In the genomic region with DNA sequence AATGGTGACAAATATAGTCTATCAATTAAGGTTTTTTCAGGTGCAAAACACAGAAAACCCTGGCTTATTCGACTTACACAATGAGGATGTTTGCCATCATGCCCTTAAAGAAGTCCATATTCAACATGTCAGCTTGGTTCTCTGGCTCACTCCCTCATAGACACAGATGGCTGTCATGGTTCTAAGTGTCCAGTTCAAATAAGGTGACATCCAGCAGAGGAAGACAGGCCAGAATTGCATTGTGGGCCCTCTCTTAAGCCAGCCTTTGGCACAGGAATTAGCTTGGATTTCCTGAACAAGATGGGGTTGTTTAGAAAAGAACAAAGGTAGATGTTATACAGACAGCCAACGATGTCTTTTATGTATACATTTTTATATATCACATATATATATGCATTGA, we compare ENCODE assay signal across 20 cellular contexts. TPM values are rescaled to one million over a fixed set of nuclear protein-coding genes. Genes with fewer than 3 reads are reported as not detected.
DNase-seq lines count a peak whose midpoint lies in the region; ATAC-seq and TF ChIP-seq lines count a peak whose summit lies in the region.
"Had no signal": no experiment of that assay in that cellular context is flagged by ENCODE, and none has a peak within 500 bp of the region (broad histone marks: within the 10 kb centered on the region; RNA-seq: fewer than 3 reads in every experiment).

No MANE protein-coding gene starts in this region.

- H3K4me1 Mint-ChIP-seq in type B pancreatic cell (ENCODE audit: unreplicated experiment) = peaks cover 6% of the 10 kb centered on the region
- H3K4me1 Mint-ChIP-seq: CD4-positive, CD25-positive, alpha-beta regulatory T cell; CD8-positive, alpha-beta memory T cell had no signal

- no peak overlapping the region for H3K4me3 Mint-ChIP-seq in type B pancreatic cell
- H3K4me3 Mint-ChIP-seq: CD4-positive, CD25-positive, alpha-beta regulatory T cell; CD8-positive, alpha-beta memory T cell; HFFc6 had no signal

- no peak overlapping the region for H3K4me3 ChIP-seq in WERI-Rb-1 (ENCODE audit: low read depth, low read length)

- H3K27ac ChIP-seq in WERI-Rb-1 = no peak overlapping the region

- H3K27ac Mint-ChIP-seq in type B pancreatic cell = no peak overlapping the region
- H3K27ac Mint-ChIP-seq: CD4-positive, CD25-positive, alpha-beta regulatory T cell; HFFc6 had no signal

- intact Hi-C loops in left cardiac atrium (cut with DNase I) = no loop called here

- H3K9me3 ChIP-seq in WERI-Rb-1 (ENCODE audit: severe bottlenecking) = no peaks in the 10 kb centered on the region
- H3K9me3 ChIP-seq: BE2C had no signal

- H3K36me3 Mint-ChIP-seq in type B pancreatic cell = no peaks in the 10 kb centered on the region
- H3K36me3 Mint-ChIP-seq: CD8-positive, alpha-beta memory T cell had no signal

- TF ChIP-seq CTCF in WERI-Rb-1 (IDR thresholded peaks at IDR 0.05; ENCODE audit: low read depth, low read length) = no peak
- no peak for TF ChIP-seq CTCF in type B pancreatic cell (conservative IDR thresholded peaks at IDR 0.05)

- no peaks in the 10 kb centered on the region for H3K27me3 Mint-ChIP-seq in type B pancreatic cell
- H3K27me3 Mint-ChIP-seq: CD4-positive, CD25-positive, alpha-beta regulatory T cell had no signal

- DNase-seq in NCI-H82 (lab: John Stamatoyannopoulos, UW) = peak; percentile 26
- DNase-seq in NCI-H82 treated with DMSO at 0.1 percent for 48 hours (lab: John Stamatoyannopoulos, UW; ENCODE audit: unreplicated experiment) = no peak
- DNase-seq in G401 (ENCODE audit: low spot score) = peak; percentile 95
- DNase-seq in WERI-Rb-1 = peak; percentile 52
- DNase-seq in left cardiac atrium = no peak
- no peak for DNase-seq in stimulated activated CD4-positive, alpha-beta T cell treated with anti-CD3 and anti-CD28 coated beads, Interleukin-12 subunit alpha, Interleukin-12 subunit beta, amount 100 ng/mL, for 4 hours
- DNase-seq in Ammon's horn (ENCODE audit: low spot score) = no peak
- DNase-seq in type B pancreatic cell (ENCODE audit: extremely low spot score, unreplicated experiment) = no peak
- DNase-seq: BE2C; CD4-positive, CD25-positive, alpha-beta regulatory T cell; CD8-positive, alpha-beta memory T cell; COR-L47; DMS 273 treated with DMSO at 0.1 percent for 48 hours; DMS79; GF-D8; GOT3; H7; HFFc6; IMR-90 had no signal

- in situ Hi-C loops in G401 (cut with HindIII; ENCODE audit: low sequenced_read_pairs) = no loop called here

- no peaks in the 10 kb centered on the region for H3K36me3 ChIP-seq in WERI-Rb-1
- H3K36me3 ChIP-seq: BE2C had no signal

- no peaks in the 10 kb centered on the region for H3K27me3 ChIP-seq in WERI-Rb-1 (ENCODE audit: insufficient read depth, low read depth, severe bottlenecking)
- H3K27me3 ChIP-seq: BE2C had no signal

- H3K9me3 Mint-ChIP-seq in type B pancreatic cell = no peaks in the 10 kb centered on the region
- H3K9me3 Mint-ChIP-seq: CD4-positive, CD25-positive, alpha-beta regulatory T cell; CD8-positive, alpha-beta memory T cell; HFFc6 had no signal

- ATAC-seq in left cardiac atrium = peak; percentile 48 to 65
- ATAC-seq: HCT116 had no signal

RNA-seq across cellular contexts. Expression of a gene that starts 18.7 kb away (rescaled TPM):
- 2.8 and 3.6 TPM in 2 replicates for total RNA-seq in G401 (2014; rRNA removed; shearing (Covaris generic))
- total RNA-seq in left cardiac atrium = 1 to 10 TPM; 3.6 to 5.2 TPM
- total RNA-seq in type B pancreatic cell (ENCODE audit: low replicate concordance) = 11.3 and 13.1 TPM in 2 replicates

Comparison
In these comparisons a context has a peak if more than half of its experiments do, and no peak if none do; other contexts are left out.
1. DNase-seq: peak in NCI-H82 (single experiment), G401 (single experiment) and WERI-Rb-1 (single experiment); none in NCI-H82 treated with DMSO at 0.1 percent for 48 hours (single experiment), left cardiac atrium (single experiment), stimulated activated CD4-positive, alpha-beta T cell treated with anti-CD3 and anti-CD28 coated beads, Interleukin-12 subunit alpha, Interleukin-12 subunit beta, amount 100 ng/mL, for 4 hours (single experiment), Ammon's horn (single experiment) and type B pancreatic cell (single experiment).